18 cellular contexts compared by ENCODE assay signal in genomic region chr1:153932593-153933131, GRCh38. TPM values are rescaled to one million over a fixed set of nuclear protein-coding genes. Genes with fewer than 3 reads are reported as not detected.
A peak's percentile ranks its signal among the peaks of the same experiment; 100 is the strongest.
DNase-seq lines count a peak whose midpoint lies in the region; ATAC-seq and TF ChIP-seq lines count a peak whose summit lies in the region.
"Had no signal": no experiment of that assay in that cellular context is flagged by ENCODE, and none has a peak within 500 bp of the region (broad histone marks: within the 10 kb centered on the region; RNA-seq: fewer than 3 reads in every experiment).

No MANE protein-coding gene starts in this region.

- H3K4me1 ChIP-seq in endodermal cell (ENCODE audit: control insufficient read depth, insufficient read depth, low read length) (no peaks in the 10 kb centered on the region), upper lobe of right lung (no peaks in the 10 kb centered on the region), GM23338 (ENCODE audit: insufficient read depth) (peaks cover 4% of the 10 kb centered on the region; the same call in 1 of the 2 replicates)
- H3K4me1 ChIP-seq: A549, Peyer's patch had no signal

- H3K27me3 Mint-ChIP-seq in stimulated activated naive CD8-positive, alpha-beta T cell treated with anti-CD3 and anti-CD28 coated beads, Interleukin-15, amount 100 ng/mL, for 72 hours, result no peaks in the 10 kb centered on the region
- H3K27me3 Mint-ChIP-seq in endodermal cell (ENCODE audit: insufficient read depth), result no peaks in the 10 kb centered on the region
- no peaks in the 10 kb centered on the region for H3K27me3 Mint-ChIP-seq in memory B cell
- no peaks in the 10 kb centered on the region for H3K27me3 Mint-ChIP-seq in WTC11 (ENCODE audit: low read depth)
- peaks cover 6% of the 10 kb centered on the region for H3K27me3 Mint-ChIP-seq in GM23338 (ENCODE audit: insufficient read depth, low read depth, poor library complexity)

- H3K9me3 ChIP-seq in endodermal cell (ENCODE audit: control insufficient read depth, low read length) (no peaks in the 10 kb centered on the region), upper lobe of right lung (no peaks in the 10 kb centered on the region)
- H3K9me3 ChIP-seq: A549, Peyer's patch, SJSA1 had no signal

- H3K9me2 ChIP-seq in GM23338 (ENCODE audit: insufficient read depth), result no peaks in the 10 kb centered on the region

- POLR2A ChIA-PET in WTC11 (lab: Charles Lee), result no interaction called here

- peaks cover 28% of the 10 kb centered on the region for H3K4me1 Mint-ChIP-seq in stimulated activated naive CD8-positive, alpha-beta T cell treated with anti-CD3 and anti-CD28 coated beads, Interleukin-15, amount 100 ng/mL, for 72 hours
- H3K4me1 Mint-ChIP-seq in endodermal cell (no peaks in the 10 kb centered on the region), memory B cell (no peaks in the 10 kb centered on the region), WTC11 (no peaks in the 10 kb centered on the region), GM23338 (no peaks in the 10 kb centered on the region)

- 90 to 100% methylated on average over 4 to 8 of the region's 9 CpGs for WGBS in endodermal cell (ENCODE audit: insufficient coverage in 1 of 2, insufficient read length in 1 of 2), 2 experiments

- H3F3A ChIP-seq in GM23338 (replicated peaks; ENCODE audit: low read depth), result 0 out of 2 replicates have a peak, but pooled peaks cover 6% of the 10 kb centered on the region

- H3K27me3 ChIP-seq in endodermal cell (ENCODE audit: control insufficient read depth, insufficient read depth, low read length, poor library complexity, severe bottlenecking) (no peaks in the 10 kb centered on the region), upper lobe of right lung (no peaks in the 10 kb centered on the region), GM23338 (ENCODE audit: insufficient read depth) (no peaks in the 10 kb centered on the region)
- H3K27me3 ChIP-seq: Peyer's patch, SJSA1 had no signal

- H3K4me2 ChIP-seq in GM23338, result no peak overlapping the region
- H3K4me2 ChIP-seq: A549 had no signal

- no peak for DNase-seq in stimulated activated naive CD8-positive, alpha-beta T cell treated with anti-CD3 and anti-CD28 coated beads, Interleukin-15, amount 100 ng/mL, for 72 hours
- no peak for DNase-seq in stimulated activated naive CD8-positive, alpha-beta T cell treated with anti-CD3 and anti-CD28 coated beads, Interleukin-15, Interleukin-2, amounts not matched to agents 100 U/mL and 50 U/mL, for 24 hours
- no peak for DNase-seq in endodermal cell
- no peak for DNase-seq in memory B cell (ENCODE audit: low spot score in 2 of 2)
- peak; percentile 45 for DNase-seq in upper lobe of right lung
- no peak for DNase-seq in WTC11 (ENCODE audit: low spot score)
- no peak for DNase-seq in Kasumi-1 (lab: John Stamatoyannopoulos, UW)
- DNase-seq in GM23338 (ENCODE audit: low spot score), result no peak
- DNase-seq: Calu3; CD8-positive, alpha-beta T cell; DMS53; EL; NCI-H1105; NCI-H2081; NCI-H2171 treated with DMSO at 0.1 percent for 48 hours had no signal

- no peaks in the 10 kb centered on the region for H3K79me2 ChIP-seq in GM23338 (replicated peaks; ENCODE audit: insufficient read depth)

- no peak overlapping the region for H3K9ac ChIP-seq in endodermal cell (ENCODE audit: extremely low read depth, low read length, poor library complexity, severe bottlenecking)

- peaks cover 39% of the 10 kb centered on the region for H3K36me3 ChIP-seq in endodermal cell (ENCODE audit: control insufficient read depth, insufficient read depth, low read length)
- H3K36me3 ChIP-seq in upper lobe of right lung, result peaks cover 78% of the 10 kb centered on the region
- H3K36me3 ChIP-seq in GM23338 (ENCODE audit: insufficient read depth), result peaks cover 16% of the 10 kb centered on the region

- CTCF ChIA-PET in WTC11 (lab: Charles Lee), result no interaction called here

- H3K27ac Mint-ChIP-seq in stimulated activated naive CD8-positive, alpha-beta T cell treated with anti-CD3 and anti-CD28 coated beads, Interleukin-15, amount 100 ng/mL, for 72 hours, result peak overlapping the region; percentile 44 to 64
- H3K27ac Mint-ChIP-seq in endodermal cell (peak overlapping the region; percentile 35), memory B cell (peak overlapping the region; percentile 24), WTC11 (no peak overlapping the region), GM23338 (no peak overlapping the region)
- H3K27ac Mint-ChIP-seq: CD8-positive, alpha-beta T cell had no signal

- TF ChIP-seq CTCF in endodermal cell (conservative IDR thresholded peaks at IDR 0.05) (no peak), upper lobe of right lung (IDR thresholded peaks at IDR 0.05) (no peak), WTC11 (IDR thresholded peaks at IDR 0.05) (no peak), GM23338 (conservative IDR thresholded peaks at IDR 0.05; ENCODE audit: low read depth in 2 of 2) (no peak)

- H3K9me3 Mint-ChIP-seq in stimulated activated naive CD8-positive, alpha-beta T cell treated with anti-CD3 and anti-CD28 coated beads, Interleukin-15, amount 100 ng/mL, for 72 hours, result no peaks in the 10 kb centered on the region
- H3K9me3 Mint-ChIP-seq in endodermal cell (no peaks in the 10 kb centered on the region), memory B cell (no peaks in the 10 kb centered on the region), WTC11 (no peaks in the 10 kb centered on the region), GM23338 (no peaks in the 10 kb centered on the region)
- H3K9me3 Mint-ChIP-seq: CD8-positive, alpha-beta T cell had no signal

- H3K4me3 Mint-ChIP-seq in stimulated activated naive CD8-positive, alpha-beta T cell treated with anti-CD3 and anti-CD28 coated beads, Interleukin-15, amount 100 ng/mL, for 72 hours, result no peak overlapping the region
- H3K4me3 Mint-ChIP-seq in endodermal cell (no peak overlapping the region), memory B cell (no peak overlapping the region), WTC11 (no peak overlapping the region), GM23338 (no peak overlapping the region)
- H3K4me3 Mint-ChIP-seq: CD8-positive, alpha-beta T cell had no signal

- H4K20me1 ChIP-seq in GM23338 (replicated peaks; ENCODE audit: insufficient read depth), result no peaks in the 10 kb centered on the region; the same call in 1 of the 2 replicates

- no peak overlapping the region for H3K4me3 ChIP-seq in endodermal cell (ENCODE audit: low read length)
- H3K4me3 ChIP-seq in upper lobe of right lung, result no peak overlapping the region
- no peak overlapping the region for H3K4me3 ChIP-seq in GM23338
- H3K4me3 ChIP-seq: A549, Peyer's patch, SJSA1 had no signal

- intact Hi-C loops in upper lobe of right lung (cut with DNase I), result no loop called here

- H3K36me3 Mint-ChIP-seq in endodermal cell (ENCODE audit: low read depth), result peaks cover 62% of the 10 kb centered on the region
- H3K36me3 Mint-ChIP-seq in memory B cell, result peaks cover 36% of the 10 kb centered on the region
- peaks cover 49% of the 10 kb centered on the region for H3K36me3 Mint-ChIP-seq in WTC11
- peaks cover 65% of the 10 kb centered on the region for H3K36me3 Mint-ChIP-seq in GM23338 (ENCODE audit: low read depth)

- H3K27ac ChIP-seq in endodermal cell (ENCODE audit: low read depth, low read length) (no peak overlapping the region), upper lobe of right lung (no peak overlapping the region), GM23338 (ENCODE audit: low read depth) (no peak overlapping the region)
- H3K27ac ChIP-seq: A549, Peyer's patch, SJSA1 had no signal

- no peak overlapping the region for H2AFZ ChIP-seq in GM23338

- ATAC-seq in stimulated activated naive CD8-positive, alpha-beta T cell treated with anti-CD3 and anti-CD28 coated beads, Interleukin-15, amount 100 ng/mL, for 72 hours, result no peak
- ATAC-seq in stimulated activated naive CD8-positive, alpha-beta T cell treated with anti-CD3 and anti-CD28 coated beads, Interleukin-15, Interleukin-2, amounts not matched to agents 100 U/mL and 50 U/mL, for 24 hours, result no peak
- ATAC-seq in memory B cell (ENCODE audit: low read depth), result no peak
- no peak for ATAC-seq in upper lobe of right lung
- no peak for ATAC-seq in WTC11
- no peak for ATAC-seq in GM23338
- ATAC-seq: A549; CD8-positive, alpha-beta T cell had no signal

TF ChIP-seq in WTC11, 78 proteins besides CTCF, POLR2A, EP300 and RAD21 (continues in another document):
- TF ChIP-seq GRHL2 (CRISPR knock-in tag; IDR thresholded peaks at IDR 0.05; ENCODE audit: insufficient replicate concordance, severe bottlenecking), result no peak

TF ChIP-seq in GM23338, 12 proteins besides CTCF, POLR2A, EP300 and RAD21 (continues in another document):
- TF ChIP-seq STAT1 (IDR thresholded peaks at IDR 0.05; ENCODE audit: unreplicated experiment) (no peak), ZNF114 (CRISPR knock-in tag; IDR thresholded peaks at IDR 0.05) (no peak)

RNA-seq across cellular contexts. Expression of gene GATAD2B, which starts 9.9 kb away (rescaled TPM):
- 10 to 100 TPM; 45.2 to 51.2 TPM for total RNA-seq in endodermal cell
- polyA plus RNA-seq in endodermal cell (2013, experiment 1 of 2), result 32.0 TPM
- polyA plus RNA-seq in endodermal cell (2013, experiment 2 of 2), result 31.3 TPM
- total RNA-seq in upper lobe of right lung, result 55.1 TPM
- 42.1 to 46.9 TPM (median 44.5 TPM) in 3 replicates for total RNA-seq in WTC11 (2021)
- 17.3 and 17.8 TPM in 2 replicates for total RNA-seq in GM23338 (2014; rRNA removed; shearing (Covaris generic))
- 4.4 and 5.2 TPM in 2 replicates for polyA plus RNA-seq in GM23338 (2016; fragmentation: Nextera tagmentation; extraction: Ambion mirVana)

RNA-seq across cellular contexts. Expression of gene DENND4B, which starts 13.9 kb away (rescaled TPM):
- total RNA-seq in endodermal cell (100 to 1,000 TPM in 1 of 2 donors, 10 to 100 TPM in 1; 89.5 to 115 TPM), upper lobe of right lung (83.7 TPM), WTC11 (2021) (88.9 to 93.9 TPM (median 93.1 TPM) in 3 replicates)
- polyA plus RNA-seq in endodermal cell (2013, experiment 1 of 2), result 51.8 TPM
- polyA plus RNA-seq in endodermal cell (2013, experiment 2 of 2), result 31.1 TPM
- 33.3 and 57.0 TPM in 2 replicates for total RNA-seq in GM23338 (2014; rRNA removed; shearing (Covaris generic))
- 24.9 and 29.4 TPM in 2 replicates for polyA plus RNA-seq in GM23338 (2016; fragmentation: Nextera tagmentation; extraction: Ambion mirVana)

RNA-seq across cellular contexts. Expression of gene CRTC2, which starts 25.8 kb away (rescaled TPM):
- total RNA-seq in endodermal cell (10 to 100 TPM; 35.5 to 40.9 TPM), upper lobe of right lung (52.7 TPM), WTC11 (2021) (34.7 to 43.7 TPM (median 38.1 TPM) in 3 replicates)
- 34.7 TPM for polyA plus RNA-seq in endodermal cell (2013, experiment 1 of 2)
- 33.7 TPM for polyA plus RNA-seq in endodermal cell (2013, experiment 2 of 2)
- total RNA-seq in GM23338 (2014; rRNA removed; shearing (Covaris generic)), result 7.4 and 10.6 TPM in 2 replicates
- polyA plus RNA-seq in GM23338 (2016; fragmentation: Nextera tagmentation; extraction: Ambion mirVana), result 18.3 and 20.7 TPM in 2 replicates

RNA-seq across cellular contexts. Expression of gene SLC39A1, which starts 30.7 kb away (rescaled TPM):
- total RNA-seq in endodermal cell (100 to 1,000 TPM; 129 to 154 TPM), upper lobe of right lung (120 TPM), WTC11 (2021) (185 to 204 TPM (median 193 TPM) in 3 replicates)
- 97.1 TPM for polyA plus RNA-seq in endodermal cell (2013, experiment 1 of 2)
- 96.8 TPM for polyA plus RNA-seq in endodermal cell (2013, experiment 2 of 2)
- total RNA-seq in GM23338 (2014; rRNA removed; shearing (Covaris generic)), result 218 and 220 TPM in 2 replicates
- 87.3 and 91.3 TPM in 2 replicates for polyA plus RNA-seq in GM23338 (2016; fragmentation: Nextera tagmentation; extraction: Ambion mirVana)

RNA-seq across cellular contexts. Expression of gene CREB3L4, which starts 35.0 kb away (rescaled TPM):
- total RNA-seq in endodermal cell, result 10 to 100 TPM; 15.6 to 23.9 TPM
- 24.4 TPM for polyA plus RNA-seq in endodermal cell (2013, experiment 1 of 2)
- polyA plus RNA-seq in endodermal cell (2013, experiment 2 of 2), result 22.3 TPM
- total RNA-seq in upper lobe of right lung, result 10.5 TPM
- total RNA-seq in WTC11 (2021), result 33.1 to 35.2 TPM (median 34.6 TPM) in 3 replicates
- total RNA-seq in GM23338 (2014; rRNA removed; shearing (Covaris generic)), result 21.3 and 26.8 TPM in 2 replicates
- polyA plus RNA-seq in GM23338 (2016; fragmentation: Nextera tagmentation; extraction: Ambion mirVana), result 16.7 and 19.3 TPM in 2 replicates

Comparison
In these comparisons a context has a peak if more than half of its experiments do, and no peak if none do; other contexts are left out.
1. H3K27ac Mint-ChIP-seq: peak in stimulated activated naive CD8-positive, alpha-beta T cell treated with anti-CD3 and anti-CD28 coated beads, Interleukin-15, amount 100 ng/mL, for 72 hours (2 of 2), endodermal cell (single experiment) and memory B cell (single experiment); none in WTC11 (single experiment) and GM23338 (single experiment).